1 cellular context compared by ENCODE assay signal in the genomic region with DNA sequence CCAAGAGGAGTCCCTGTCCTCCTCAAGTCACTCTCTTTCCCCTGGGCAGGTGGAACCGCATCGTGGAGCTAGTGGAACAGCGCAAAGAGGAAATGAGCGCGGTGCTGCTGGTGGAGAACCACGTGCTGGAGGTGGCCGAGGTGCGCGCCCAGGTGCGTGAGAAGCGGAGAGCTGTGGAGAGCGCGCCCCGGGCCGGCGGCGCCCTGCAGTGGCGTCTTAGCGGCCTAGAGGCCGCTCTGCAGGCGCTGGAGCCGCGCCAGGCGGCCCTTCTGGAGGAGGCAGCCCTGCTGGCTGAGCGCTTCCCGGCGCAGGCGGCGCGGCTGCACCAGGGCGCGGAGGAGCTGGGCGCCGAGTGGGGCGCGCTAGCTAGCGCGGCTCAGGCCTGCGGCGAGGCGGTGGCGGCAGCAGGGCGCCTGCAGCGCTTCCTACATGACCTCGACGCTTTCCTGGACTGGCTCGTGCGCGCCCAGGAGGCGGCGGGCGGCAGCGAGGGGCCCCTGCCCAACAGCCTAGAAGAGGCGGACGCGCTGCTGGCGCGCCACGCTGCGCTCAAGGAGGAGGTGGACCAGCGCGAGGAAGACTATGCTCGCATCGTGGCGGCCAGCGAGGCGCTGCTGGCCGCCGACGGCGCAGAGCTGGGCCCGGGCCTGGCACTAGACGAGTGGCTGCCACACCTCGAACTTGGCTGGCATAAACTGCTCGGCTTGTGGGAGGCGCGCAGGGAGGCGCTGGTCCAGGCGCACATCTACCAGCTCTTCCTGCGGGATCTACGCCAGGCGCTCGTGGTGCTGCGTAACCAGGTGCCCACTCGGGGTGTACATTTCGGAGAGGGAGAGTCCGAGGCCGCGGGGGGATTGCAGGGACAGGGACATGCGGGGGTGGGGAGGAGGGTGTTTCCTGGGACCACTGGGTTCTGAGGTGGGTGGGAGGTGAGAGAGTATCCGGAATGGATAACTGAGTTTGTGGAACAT.
TF ChIP-seq lines count a peak whose summit lies in the region.

No MANE protein-coding gene starts in this region.

TF ChIP-seq in HepG2, 621 proteins besides CTCF, POLR2A, EP300 and RAD21:
- TF ChIP-seq TEAD3 (CRISPR knock-in tag; optimal IDR thresholded peaks at IDR 0.05; ENCODE audit: borderline replicate concordance) (no peak), ZNF616 (CRISPR knock-in tag; IDR thresholded peaks at IDR 0.05; ENCODE audit: low read depth) (no peak), HNRNPLL (IDR thresholded peaks at IDR 0.05; ENCODE audit: low read depth, low read length, poor library complexity, severe bottlenecking) (peak; percentile 19)
- TF ChIP-seq, protein P1, sequence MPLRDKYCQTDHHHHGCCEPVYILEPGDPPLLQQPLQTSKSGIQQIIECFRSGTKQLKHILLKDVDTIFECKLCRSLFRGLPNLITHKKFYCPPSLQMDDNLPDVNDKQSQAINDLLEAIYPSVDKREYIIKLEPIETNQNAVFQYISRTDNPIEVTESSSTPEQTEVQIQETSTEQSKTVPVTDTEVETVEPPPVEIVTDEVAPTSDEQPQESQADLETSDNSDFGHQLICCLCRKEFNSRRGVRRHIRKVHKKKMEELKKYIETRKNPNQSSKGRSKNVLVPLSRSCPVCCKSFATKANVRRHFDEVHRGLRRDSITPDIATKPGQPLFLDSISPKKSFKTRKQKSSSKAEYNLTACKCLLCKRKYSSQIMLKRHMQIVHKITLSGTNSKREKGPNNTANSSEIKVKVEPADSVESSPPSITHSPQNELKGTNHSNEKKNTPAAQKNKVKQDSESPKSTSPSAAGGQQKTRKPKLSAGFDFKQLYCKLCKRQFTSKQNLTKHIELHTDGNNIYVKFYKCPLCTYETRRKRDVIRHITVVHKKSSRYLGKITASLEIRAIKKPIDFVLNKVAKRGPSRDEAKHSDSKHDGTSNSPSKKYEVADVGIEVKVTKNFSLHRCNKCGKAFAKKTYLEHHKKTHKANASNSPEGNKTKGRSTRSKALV (CRISPR knock-in tag; IDR thresholded peaks at IDR 0.05), result peak; percentile 89
